ENCODE assay signal across 23 cellular contexts in the genomic region with DNA sequence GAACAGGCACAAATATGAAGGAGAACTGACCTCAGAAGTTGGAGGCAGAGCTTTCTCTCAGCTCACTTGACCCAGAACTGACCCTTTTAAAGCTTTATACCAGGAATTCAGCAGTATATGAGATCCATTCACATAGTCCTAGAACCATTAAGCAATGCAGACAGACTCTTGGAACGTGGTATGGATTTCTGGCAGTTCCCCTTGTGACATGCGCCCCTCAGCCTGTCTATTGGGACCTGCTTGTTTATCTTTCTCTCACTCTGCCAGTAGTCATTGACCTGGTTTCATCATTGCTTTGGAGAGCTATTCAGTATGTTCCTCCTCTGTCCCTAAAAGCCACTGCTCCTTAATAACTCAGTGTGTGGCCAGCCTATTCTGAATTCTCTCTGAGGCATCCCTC. TPM values are rescaled to one million over a fixed set of nuclear protein-coding genes. Genes with fewer than 3 reads are reported as not detected.
A peak's percentile ranks its signal among the peaks of the same experiment; 100 is the strongest.
DNase-seq lines count a peak whose midpoint lies in the region; ATAC-seq and TF ChIP-seq lines count a peak whose summit lies in the region.
"Had no signal": no experiment of that assay in that cellular context is flagged by ENCODE, and none has a peak within 500 bp of the region (broad histone marks: within the 10 kb centered on the region; RNA-seq: fewer than 3 reads in every experiment).

No MANE protein-coding gene starts in this region.

- H3K36me3 ChIP-seq in parathyroid adenoma (ENCODE audit: control insufficient read depth, insufficient read depth, low read length) (no peaks in the 10 kb centered on the region), tibial nerve (no peaks in the 10 kb centered on the region)
- H3K36me3 ChIP-seq: pancreas, thoracic aorta had no signal

- no peaks in the 10 kb centered on the region for H3K9me3 Mint-ChIP-seq in endothelial cell (ENCODE audit: unreplicated experiment)
- no peaks in the 10 kb centered on the region for H3K9me3 Mint-ChIP-seq in stimulated activated naive CD8-positive, alpha-beta T cell treated with anti-CD3 and anti-CD28 coated beads, Interleukin-15, amount 100 ng/mL, for 72 hours
- H3K9me3 Mint-ChIP-seq: activated naive CD4-positive, alpha-beta T cell treated with anti-CD3 and anti-CD28 coated beads for 36 hours; activated T-cell treated with anti-CD3 and anti-CD28 coated beads, Interleukin-2, amount 50 U/mL, for 72 hours; natural killer cell treated with Interleukin-12 subunit alpha and Interleukin-12 subunit beta and Interleukin-15 and Interleukin-18, amount 100 ng/mL, for 72 hours had no signal

- peaks cover 32% of the 10 kb centered on the region for H3K4me1 ChIP-seq in parathyroid adenoma
- peaks cover 0 to 47% (median 5%) of the 10 kb centered on the region in 4 donors for H3K4me1 ChIP-seq in tibial nerve
- H3K4me1 ChIP-seq: pancreas had no signal

- H3K4me3 Mint-ChIP-seq in endothelial cell (ENCODE audit: unreplicated experiment) = no peak overlapping the region
- H3K4me3 Mint-ChIP-seq in stimulated activated naive CD8-positive, alpha-beta T cell treated with anti-CD3 and anti-CD28 coated beads, Interleukin-15, amount 100 ng/mL, for 72 hours = no peak overlapping the region
- H3K4me3 Mint-ChIP-seq: activated naive CD4-positive, alpha-beta T cell treated with anti-CD3 and anti-CD28 coated beads for 36 hours; activated T-cell treated with anti-CD3 and anti-CD28 coated beads, Interleukin-2, amount 50 U/mL, for 72 hours; mesothelial cell of epicardium; natural killer cell treated with Interleukin-12 subunit alpha and Interleukin-12 subunit beta and Interleukin-15 and Interleukin-18, amount 100 ng/mL, for 72 hours had no signal

- H2AFZ ChIP-seq in parathyroid adenoma = no peak overlapping the region

- TF ChIP-seq CTCF in endothelial cell (IDR thresholded peaks at IDR 0.05; ENCODE audit: unreplicated experiment) = no peak
- no peak for TF ChIP-seq CTCF in parathyroid adenoma (IDR thresholded peaks at IDR 0.05)
- no peak for TF ChIP-seq CTCF in tibial nerve (IDR thresholded peaks at IDR 0.05)

- peaks cover 5% of the 10 kb centered on the region for H3K27me3 Mint-ChIP-seq in endothelial cell (ENCODE audit: unreplicated experiment)
- H3K27me3 Mint-ChIP-seq in stimulated activated naive CD8-positive, alpha-beta T cell treated with anti-CD3 and anti-CD28 coated beads, Interleukin-15, amount 100 ng/mL, for 72 hours = peaks cover 4% of the 10 kb centered on the region

- H3K27me3 ChIP-seq in parathyroid adenoma (ENCODE audit: control insufficient read depth, insufficient read depth, low read length) (no peaks in the 10 kb centered on the region), tibial nerve (no peaks in the 10 kb centered on the region)
- H3K27me3 ChIP-seq: pancreas had no signal

- WGBS in tibial nerve, 2 donors = 43 to 59% methylated on average over 2 of the region's 2 CpGs

- no peaks in the 10 kb centered on the region for H3K36me3 Mint-ChIP-seq in endothelial cell (ENCODE audit: low read depth, unreplicated experiment)
- H3K36me3 Mint-ChIP-seq: mesothelial cell of epicardium; natural killer cell treated with Interleukin-12 subunit alpha and Interleukin-12 subunit beta and Interleukin-15 and Interleukin-18, amount 100 ng/mL, for 72 hours had no signal

- H3K9ac ChIP-seq in parathyroid adenoma = no peak overlapping the region

- peak in 1 of 2 donors; percentile 89 for TF ChIP-seq EP300 in tibial nerve (IDR thresholded peaks at IDR 0.05)

- H3K4me3 ChIP-seq in parathyroid adenoma (ENCODE audit: low read depth, low read length) (no peak overlapping the region), tibial nerve (no peak overlapping the region)
- H3K4me3 ChIP-seq: pancreas, thoracic aorta had no signal

- no peak overlapping the region for H3K4me2 ChIP-seq in parathyroid adenoma (ENCODE audit: low read length)

- no peak for TF ChIP-seq POLR2A in tibial nerve (IDR thresholded peaks at IDR 0.05)

- DNase-seq in endothelial cell (ENCODE audit: low spot score) = no peak
- peak; percentile 47 for DNase-seq in left cardiac atrium
- DNase-seq in tibial nerve (ENCODE audit: low spot score in 2 of 2) = peak in 1 of 2 donors; percentile 66
- no peak for DNase-seq in caudate nucleus (lab: John Stamatoyannopoulos, UW)
- DNase-seq in UCSD-AML1 (lab: John Stamatoyannopoulos, UW; ENCODE audit: unreplicated experiment) = no peak
- DNase-seq in stimulated activated naive CD8-positive, alpha-beta T cell treated with anti-CD3 and anti-CD28 coated beads, Interleukin-15, amount 100 ng/mL, for 72 hours = no peak
- DNase-seq: activated naive CD4-positive, alpha-beta T cell treated with anti-CD3 and anti-CD28 coated beads for 36 hours; activated T-cell treated with anti-CD3 and anti-CD28 coated beads, Interleukin-2, amount 50 U/mL, for 72 hours; cerebellar nuclear complex; NCI-H1417; NCI-H446 treated with DMSO at 0.1 percent for 48 hours; OCI-M1; SHP77 treated with DMSO at 0.1 percent for 48 hours had no signal

- ATAC-seq in left cardiac atrium (peak; percentile 74 to 78), SK-N-SH treated with all-trans-retinoic acid at 6 μM for 48 hours (no peak)
- ATAC-seq in stimulated activated naive CD8-positive, alpha-beta T cell treated with anti-CD3 and anti-CD28 coated beads, Interleukin-15, amount 100 ng/mL, for 72 hours = no peak
- ATAC-seq: activated T-cell treated with anti-CD3 and anti-CD28 coated beads, Interleukin-2, amount 50 U/mL, for 72 hours; natural killer cell treated with Interleukin-12 subunit alpha and Interleukin-12 subunit beta and Interleukin-15 and Interleukin-18, amount 100 ng/mL, for 72 hours had no signal

- H3K9me3 ChIP-seq in parathyroid adenoma (ENCODE audit: control insufficient read depth, low read length) (no peaks in the 10 kb centered on the region), tibial nerve (peaks cover 0 to 3% (median 0%) of the 10 kb centered on the region in 4 donors)
- H3K9me3 ChIP-seq: pancreas, thoracic aorta had no signal

- peaks cover 43% of the 10 kb centered on the region for H3K4me1 Mint-ChIP-seq in endothelial cell (ENCODE audit: unreplicated experiment)
- H3K4me1 Mint-ChIP-seq in stimulated activated naive CD8-positive, alpha-beta T cell treated with anti-CD3 and anti-CD28 coated beads, Interleukin-15, amount 100 ng/mL, for 72 hours = peaks cover 17% of the 10 kb centered on the region

- intact Hi-C loops in left cardiac atrium (cut with DNase I) = no loop called here

- H3K79me2 ChIP-seq in parathyroid adenoma = no peaks in the 10 kb centered on the region

- peak overlapping the region; percentile 87 for H3K27ac ChIP-seq in parathyroid adenoma
- H3K27ac ChIP-seq in tibial nerve = peak overlapping the region in 3 of 4 donors; percentile 55 to 70 (median 56)
- H3K27ac ChIP-seq in caudate nucleus (ENCODE audit: low read depth, low read length) = no peak overlapping the region
- H3K27ac ChIP-seq: C4-2B, epithelial cell of prostate, HL-60, pancreas had no signal

- H3K27ac Mint-ChIP-seq in endothelial cell (ENCODE audit: unreplicated experiment) = peak overlapping the region; percentile 70
- H3K27ac Mint-ChIP-seq in stimulated activated naive CD8-positive, alpha-beta T cell treated with anti-CD3 and anti-CD28 coated beads, Interleukin-15, amount 100 ng/mL, for 72 hours = no peak overlapping the region
- H3K27ac Mint-ChIP-seq: activated naive CD4-positive, alpha-beta T cell treated with anti-CD3 and anti-CD28 coated beads for 36 hours; activated T-cell treated with anti-CD3 and anti-CD28 coated beads, Interleukin-2, amount 50 U/mL, for 72 hours; natural killer cell treated with Interleukin-12 subunit alpha and Interleukin-12 subunit beta and Interleukin-15 and Interleukin-18, amount 100 ng/mL, for 72 hours had no signal

TF ChIP-seq in SK-N-SH treated with all-trans-retinoic acid at 6 μM for 48 hours, 23 proteins besides CTCF, POLR2A, EP300 and RAD21 (continues in another document):
- TF ChIP-seq GLIS3 (CRISPR knock-in tag; IDR thresholded peaks at IDR 0.05) (no peak), CSDC2 (CRISPR knock-in tag; IDR thresholded peaks at IDR 0.05) (no peak), ESRRG (CRISPR knock-in tag; IDR thresholded peaks at IDR 0.05) (no peak), ZNF8 (CRISPR knock-in tag; IDR thresholded peaks at IDR 0.05) (no peak), SNAI2 (CRISPR knock-in tag; IDR thresholded peaks at IDR 0.05) (no peak)
- TF ChIP-seq, protein P1, sequence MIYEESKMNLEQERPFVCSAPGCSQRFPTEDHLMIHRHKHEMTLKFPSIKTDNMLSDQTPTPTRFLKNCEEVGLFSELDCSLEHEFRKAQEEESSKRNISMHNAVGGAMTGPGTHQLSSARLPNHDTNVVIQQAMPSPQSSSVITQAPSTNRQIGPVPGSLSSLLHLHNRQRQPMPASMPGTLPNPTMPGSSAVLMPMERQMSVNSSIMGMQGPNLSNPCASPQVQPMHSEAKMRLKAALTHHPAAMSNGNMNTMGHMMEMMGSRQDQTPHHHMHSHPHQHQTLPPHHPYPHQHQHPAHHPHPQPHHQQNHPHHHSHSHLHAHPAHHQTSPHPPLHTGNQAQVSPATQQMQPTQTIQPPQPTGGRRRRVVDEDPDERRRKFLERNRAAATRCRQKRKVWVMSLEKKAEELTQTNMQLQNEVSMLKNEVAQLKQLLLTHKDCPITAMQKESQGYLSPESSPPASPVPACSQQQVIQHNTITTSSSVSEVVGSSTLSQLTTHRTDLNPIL (CRISPR knock-in tag; IDR thresholded peaks at IDR 0.05; ENCODE audit: low read depth) = no peak
- TF ChIP-seq, protein P2, sequence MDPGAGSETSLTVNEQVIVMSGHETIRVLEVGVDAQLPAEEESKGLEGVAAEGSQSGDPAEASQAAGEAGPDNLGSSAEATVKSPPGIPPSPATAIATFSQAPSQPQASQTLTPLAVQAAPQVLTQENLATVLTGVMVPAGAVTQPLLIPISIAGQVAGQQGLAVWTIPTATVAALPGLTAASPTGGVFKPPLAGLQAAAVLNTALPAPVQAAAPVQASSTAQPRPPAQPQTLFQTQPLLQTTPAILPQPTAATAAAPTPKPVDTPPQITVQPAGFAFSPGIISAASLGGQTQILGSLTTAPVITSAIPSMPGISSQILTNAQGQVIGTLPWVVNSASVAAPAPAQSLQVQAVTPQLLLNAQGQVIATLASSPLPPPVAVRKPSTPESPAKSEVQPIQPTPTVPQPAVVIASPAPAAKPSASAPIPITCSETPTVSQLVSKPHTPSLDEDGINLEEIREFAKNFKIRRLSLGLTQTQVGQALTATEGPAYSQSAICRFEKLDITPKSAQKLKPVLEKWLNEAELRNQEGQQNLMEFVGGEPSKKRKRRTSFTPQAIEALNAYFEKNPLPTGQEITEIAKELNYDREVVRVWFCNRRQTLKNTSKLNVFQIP (CRISPR knock-in tag; IDR thresholded peaks at IDR 0.05; ENCODE audit: borderline replicate concordance, low read depth) = no peak

RNA-seq across cellular contexts. Expression of gene GSG1, which starts 43.1 kb away (rescaled TPM):
- total RNA-seq in endothelial cell (ENCODE audit: unreplicated experiment) = 0.46 TPM
- not detected for total RNA-seq in left cardiac atrium
- not detected for total RNA-seq in tibial nerve
- total RNA-seq: activated naive CD4-positive, alpha-beta T cell treated with anti-CD3 and anti-CD28 coated beads for 36 hours; activated T-cell treated with anti-CD3 and anti-CD28 coated beads, Interleukin-2, amount 50 U/mL, for 72 hours; kidney epithelial cell; mesothelial cell of epicardium; natural killer cell treated with Interleukin-12 subunit alpha and Interleukin-12 subunit beta and Interleukin-15 and Interleukin-18, amount 100 ng/mL, for 72 hours; thoracic aorta had no signal

RNA-seq across cellular contexts. Expression of gene EMP1, which starts 50.0 kb away (rescaled TPM):
- 273 TPM for total RNA-seq in endothelial cell (ENCODE audit: unreplicated experiment)
- 100 to 1,000 TPM; 304 to 477 TPM for total RNA-seq in left cardiac atrium
- total RNA-seq in tibial nerve = 100 to 1,000 TPM; 231 to 489 (median 258) TPM

Comparison
In these comparisons a context has a peak if more than half of its experiments do, and no peak if none do; other contexts are left out.
1. ATAC-seq: peak in left cardiac atrium (2 of 2); none in SK-N-SH treated with all-trans-retinoic acid at 6 μM for 48 hours (single experiment) and stimulated activated naive CD8-positive, alpha-beta T cell treated with anti-CD3 and anti-CD28 coated beads, Interleukin-15, amount 100 ng/mL, for 72 hours (single experiment).